ENCODE assay signal across 1 cellular context in the genomic region with DNA sequence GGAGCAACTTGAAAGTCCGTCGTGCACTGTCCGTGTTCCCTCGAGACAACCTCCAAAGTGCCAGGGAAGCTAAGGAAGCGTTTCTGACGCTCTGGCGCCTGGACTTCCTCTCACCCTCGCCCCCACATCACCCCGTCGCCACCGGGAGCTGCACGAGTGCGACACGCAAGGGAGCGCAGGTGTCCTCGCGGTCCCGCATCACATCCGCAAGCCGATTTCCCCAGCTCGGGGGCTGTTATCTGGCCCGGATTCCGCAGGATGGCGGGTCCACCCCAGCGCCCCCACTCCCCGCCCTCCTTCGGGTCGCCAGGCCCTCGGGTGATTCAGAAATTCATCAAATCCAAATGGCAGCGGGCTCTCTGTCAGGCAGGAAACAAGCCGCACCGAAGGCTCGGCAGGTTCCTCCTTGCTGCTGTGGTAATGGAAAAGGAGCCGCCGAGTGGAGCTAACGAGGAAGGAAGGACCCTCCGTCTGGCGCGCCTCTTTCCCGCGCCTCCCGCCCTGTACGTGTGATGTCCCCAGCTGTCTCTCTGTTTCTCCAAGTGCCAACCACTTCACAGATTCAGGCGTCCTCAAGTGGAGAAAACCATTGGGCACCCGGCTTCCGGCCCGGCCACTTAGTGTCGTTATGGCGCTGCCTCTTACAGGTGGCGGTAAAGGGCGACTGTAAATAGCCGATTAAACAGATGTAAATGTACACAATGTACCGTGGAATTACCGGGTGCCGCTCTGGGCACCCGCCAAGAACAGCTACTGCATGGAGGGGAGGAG.
TF ChIP-seq lines count a peak whose summit lies in the region.

No MANE protein-coding gene starts in this region.

TF ChIP-seq in WTC11, 78 proteins besides CTCF, POLR2A, EP300 and RAD21 (continued from another document):
- TF ChIP-seq E2F1 (CRISPR knock-in tag; IDR thresholded peaks at IDR 0.05): no peak
